ENCODE assay signal across 1 cellular context in the genomic region with DNA sequence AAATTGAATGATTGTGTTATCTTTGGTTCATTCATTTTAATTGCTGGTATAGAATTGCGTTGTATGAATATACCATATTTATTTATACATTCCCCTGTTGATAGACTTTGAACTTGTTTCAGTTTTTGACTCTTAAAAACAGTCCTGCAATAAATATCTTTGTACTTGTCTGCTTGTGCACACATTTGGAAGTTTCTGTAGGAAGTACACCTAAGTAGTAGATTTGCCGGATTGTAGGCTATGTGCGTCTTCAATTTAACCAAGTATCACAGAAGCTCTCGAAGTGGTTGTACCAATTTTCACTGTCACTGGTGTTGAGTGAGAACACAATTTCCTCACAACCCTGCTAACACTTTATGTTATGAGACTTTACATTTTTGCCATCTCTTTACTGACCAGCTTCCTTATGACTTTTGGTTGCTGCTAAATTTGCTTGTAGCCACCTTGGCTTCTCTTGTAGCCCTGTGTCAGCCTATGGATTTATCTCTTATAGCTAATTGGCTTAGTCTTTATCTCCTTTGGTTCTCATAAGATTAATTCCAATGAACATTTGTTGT.
TF ChIP-seq lines count a peak whose summit lies in the region.

No MANE protein-coding gene starts in this region.

TF ChIP-seq in HCT116, 20 proteins besides CTCF, POLR2A, EP300 and RAD21 (continued from another document):
- TF ChIP-seq, protein P1, sequence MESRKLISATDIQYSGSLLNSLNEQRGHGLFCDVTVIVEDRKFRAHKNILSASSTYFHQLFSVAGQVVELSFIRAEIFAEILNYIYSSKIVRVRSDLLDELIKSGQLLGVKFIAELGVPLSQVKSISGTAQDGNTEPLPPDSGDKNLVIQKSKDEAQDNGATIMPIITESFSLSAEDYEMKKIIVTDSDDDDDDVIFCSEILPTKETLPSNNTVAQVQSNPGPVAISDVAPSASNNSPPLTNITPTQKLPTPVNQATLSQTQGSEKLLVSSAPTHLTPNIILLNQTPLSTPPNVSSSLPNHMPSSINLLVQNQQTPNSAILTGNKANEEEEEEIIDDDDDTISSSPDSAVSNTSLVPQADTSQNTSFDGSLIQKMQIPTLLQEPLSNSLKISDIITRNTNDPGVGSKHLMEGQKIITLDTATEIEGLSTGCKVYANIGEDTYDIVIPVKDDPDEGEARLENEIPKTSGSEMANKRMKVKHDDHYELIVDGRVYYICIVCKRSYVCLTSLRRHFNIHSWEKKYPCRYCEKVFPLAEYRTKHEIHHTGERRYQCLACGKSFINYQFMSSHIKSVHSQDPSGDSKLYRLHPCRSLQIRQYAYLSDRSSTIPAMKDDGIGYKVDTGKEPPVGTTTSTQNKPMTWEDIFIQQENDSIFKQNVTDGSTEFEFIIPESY (IDR thresholded peaks at IDR 0.05; ENCODE audit: extremely low read depth, insufficient replicate concordance, low read length), result no peak
- no peak for TF ChIP-seq SIN3A (IDR thresholded peaks at IDR 0.05; ENCODE audit: low read depth)
- TF ChIP-seq SRF (IDR thresholded peaks at IDR 0.05; ENCODE audit: low read depth), result no peak
- no peak for TF ChIP-seq MAX (IDR thresholded peaks at IDR 0.05)
- TF ChIP-seq CEBPB (IDR thresholded peaks at IDR 0.05; ENCODE audit: low read depth), result no peak
- TF ChIP-seq ELF1 (IDR thresholded peaks at IDR 0.05; ENCODE audit: borderline replicate concordance, low read depth), result no peak
